Comparison of ENCODE assay signal across 15 cellular contexts in the genomic region with DNA sequence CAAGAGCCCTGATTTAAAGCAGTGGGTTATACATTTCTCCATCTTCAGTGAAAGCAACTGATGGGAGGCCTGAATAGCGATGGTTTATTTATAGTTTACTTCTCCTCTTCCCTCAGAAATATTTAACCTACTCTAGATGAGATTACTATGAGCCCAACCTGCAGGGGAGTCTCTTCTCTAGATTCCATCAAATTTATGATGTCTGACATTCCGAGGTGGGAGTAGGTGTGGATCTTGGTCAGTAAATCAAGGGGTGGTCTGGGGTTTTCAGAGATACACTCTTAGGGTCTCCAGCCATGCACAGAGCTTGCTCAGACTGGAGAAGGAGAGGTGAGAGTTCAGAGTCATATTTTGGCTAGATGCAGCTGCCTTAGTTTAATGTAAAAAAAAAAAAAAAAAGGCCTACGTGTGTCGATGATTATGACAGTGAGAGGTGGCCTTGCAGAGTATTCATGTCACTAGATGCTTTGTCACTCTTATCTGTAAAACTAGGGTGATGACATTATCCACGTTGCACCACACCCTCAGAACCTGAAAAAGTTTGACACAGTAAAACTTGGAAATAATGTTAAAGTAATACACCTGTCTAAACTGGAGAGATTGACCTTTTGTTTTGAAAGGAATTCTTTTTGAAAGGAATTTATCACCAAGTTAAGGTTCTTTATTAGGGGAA.
DNase-seq lines count a peak whose midpoint lies in the region; ATAC-seq and TF ChIP-seq lines count a peak whose summit lies in the region.
"Had no signal": no experiment of that assay in that cellular context is flagged by ENCODE, and none has a peak within 500 bp of the region (broad histone marks: within the 10 kb centered on the region; RNA-seq: fewer than 3 reads in every experiment).

No MANE protein-coding gene starts in this region.

- no peaks in the 10 kb centered on the region for H3K27me3 ChIP-seq in Karpas-422 (ENCODE audit: low read length)
- H3K27me3 ChIP-seq: BLaER1 had no signal

- no peaks in the 10 kb centered on the region for H3K9me3 Mint-ChIP-seq in nephron
- H3K9me3 Mint-ChIP-seq: CD4-positive, alpha-beta memory T cell; HFFc6 had no signal

- H3K27ac ChIP-seq in Karpas-422 (ENCODE audit: low read length): peak overlapping the region; percentile 33; the same call in 1 of the 2 replicates
- H3K27ac ChIP-seq: BLaER1 had no signal

- DNase-seq in Karpas-422: no peak
- DNase-seq in erythroblast (lab: John Stamatoyannopoulos, UW): peak; percentile 12 to 27
- no peak for DNase-seq in amygdala (lab: John Stamatoyannopoulos, UW)
- no peak for DNase-seq in stimulated activated CD8-positive, alpha-beta memory T cell treated with anti-CD3 and anti-CD28 coated beads, Interleukin-4, amount 100 ng/mL, for 48 hours
- DNase-seq: Caco-2; CD4-positive, alpha-beta memory T cell; DMS153; DND-41; GOT3; HFFc6 had no signal

- H4K20me1 ChIP-seq in Karpas-422 (ENCODE audit: insufficient read depth, low read depth, low read length): no peaks in the 10 kb centered on the region

- no peak for TF ChIP-seq CTCF in nephron (IDR thresholded peaks at IDR 0.05; ENCODE audit: unreplicated experiment in 3 of 3)

- H3K4me3 ChIP-seq in Karpas-422 (ENCODE audit: low read length): no peak overlapping the region
- H3K4me3 ChIP-seq: BLaER1, HAP-1 had no signal

- peaks cover 6% of the 10 kb centered on the region; the same call in 1 of the 2 replicates for H3K79me2 ChIP-seq in Karpas-422 (ENCODE audit: low read length)

- peaks cover 22% of the 10 kb centered on the region for H3K4me1 ChIP-seq in Karpas-422 (ENCODE audit: low read length)
- H3K4me1 ChIP-seq: Caco-2, HAP-1 had no signal

- H3K4me2 ChIP-seq in Karpas-422 (ENCODE audit: low read depth, low read length, poor library complexity, severe bottlenecking): no peak overlapping the region
- H3K4me2 ChIP-seq: BLaER1 had no signal

- ATAC-seq in HG03378 (IDR thresholded peaks at IDR 0.05; ENCODE audit: unreplicated experiment): no peak

- no peaks in the 10 kb centered on the region for H3K27me3 Mint-ChIP-seq in nephron (ENCODE audit: low read depth)
- H3K27me3 Mint-ChIP-seq: B cell; CD4-positive, alpha-beta memory T cell had no signal

- peak overlapping the region; percentile 14 to 62 (median 57) for H3K27ac Mint-ChIP-seq in nephron
- H3K27ac Mint-ChIP-seq: B cell, HFFc6 had no signal

- peaks cover 22% of the 10 kb centered on the region for H3K36me3 Mint-ChIP-seq in nephron (ENCODE audit: low read depth)

- H3K4me3 Mint-ChIP-seq in nephron: no peak overlapping the region
- H3K4me3 Mint-ChIP-seq: B cell; CD4-positive, alpha-beta memory T cell; HFFc6 had no signal

- H3K9ac ChIP-seq in Karpas-422 (ENCODE audit: low read length): no peak overlapping the region; the same call in 1 of the 2 replicates
- H3K9ac ChIP-seq: BLaER1 had no signal

- no peak for TF ChIP-seq POLR2A in erythroblast (IDR thresholded peaks at IDR 0.05; ENCODE audit: low read length)

- H3K36me3 ChIP-seq in Karpas-422 (ENCODE audit: insufficient read depth, low read length): peaks cover 3% of the 10 kb centered on the region; the same call in 1 of the 2 replicates
- H3K36me3 ChIP-seq: HAP-1 had no signal

- no peaks in the 10 kb centered on the region for H3K9me3 ChIP-seq in Karpas-422 (ENCODE audit: low read length)
- H3K9me3 ChIP-seq: BLaER1, Caco-2, HAP-1 had no signal

- H3K9me2 ChIP-seq in Karpas-422 (replicated peaks; ENCODE audit: insufficient read depth, low read length): no peaks in the 10 kb centered on the region

- H2AFZ ChIP-seq in Karpas-422 (ENCODE audit: low read length): no peak overlapping the region

- H3K4me1 Mint-ChIP-seq in nephron: peaks cover 73% of the 10 kb centered on the region

Comparison
In these comparisons a context has a peak if more than half of its experiments do, and no peak if none do; other contexts are left out.
1. DNase-seq: peak in erythroblast (2 of 2); none in Karpas-422 (single experiment), amygdala (0 of 56) and stimulated activated CD8-positive, alpha-beta memory T cell treated with anti-CD3 and anti-CD28 coated beads, Interleukin-4, amount 100 ng/mL, for 48 hours (single experiment).